Comparison of ENCODE assay signal across 21 cellular contexts in the genomic region with DNA sequence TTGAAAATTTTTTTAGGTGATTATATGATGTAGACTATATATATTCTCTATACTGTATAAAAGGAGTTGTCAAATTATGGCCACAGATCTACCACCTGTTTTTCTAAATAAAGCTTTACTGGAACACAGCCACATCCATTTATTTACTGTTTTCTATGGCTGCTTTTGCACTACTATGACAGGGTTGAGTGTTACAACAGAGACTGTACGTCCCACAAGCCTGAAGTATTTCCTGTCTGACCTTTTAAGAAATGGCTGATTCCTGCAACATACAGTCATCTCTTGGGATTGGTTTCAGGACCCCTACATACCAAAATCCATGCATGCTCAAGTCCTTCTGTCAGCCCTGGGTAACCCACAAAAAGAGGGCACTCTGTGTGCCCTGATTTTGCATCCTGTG.
"Had no signal": no experiment of that assay in that cellular context is flagged by ENCODE, and none has a peak within 500 bp of the region (broad histone marks: within the 10 kb centered on the region; RNA-seq: fewer than 3 reads in every experiment).

No MANE protein-coding gene starts in this region.

- H3K36me3 Mint-ChIP-seq: naive thymus-derived CD4-positive, alpha-beta T cell had no signal

- H3K9me3 Mint-ChIP-seq: endodermal cell had no signal

- H3K4me3 ChIP-seq: coronary artery, heart left ventricle, skin epidermis, stomach, thoracic aorta, transverse colon had no signal

- H3K27ac Mint-ChIP-seq: endodermal cell; naive thymus-derived CD4-positive, alpha-beta T cell had no signal

- ATAC-seq: heart left ventricle; left lobe of liver; naive thymus-derived CD4-positive, alpha-beta T cell; sciatic nerve had no signal

- H3K4me1 Mint-ChIP-seq: endodermal cell; naive thymus-derived CD4-positive, alpha-beta T cell had no signal

- H3K4me1 ChIP-seq: stomach, transverse colon had no signal

- H3K27ac ChIP-seq: coronary artery, heart left ventricle, neutrophil, skin epidermis, stomach, thoracic aorta, transverse colon had no signal

- H3K27me3 ChIP-seq: neutrophil, stomach, transverse colon had no signal

- H3K36me3 ChIP-seq: heart left ventricle, neutrophil, stomach, thoracic aorta, transverse colon had no signal

- DNase-seq: effector CD4-positive, alpha-beta T cell; endodermal cell; erythroblast; heart left ventricle; hypothalamus; islet precursor cell; mammary epithelial cell; naive thymus-derived CD4-positive, alpha-beta T cell; posterior cingulate gyrus; stimulated activated CD4-positive, alpha-beta T cell treated with anti-CD3 and anti-CD28 coated beads, Interleukin-2, amount 100 ng/mL, for 24 hours; stimulated activated CD4-positive, alpha-beta T cell treated with anti-CD3 and anti-CD28 coated beads, Interleukin-4, amount 100 ng/mL, for 4 hours; stimulated activated naive CD4-positive, alpha-beta T cell; stomach; substantia nigra; transverse colon had no signal

- H3K9me3 ChIP-seq: heart left ventricle, neutrophil, stomach, thoracic aorta, transverse colon had no signal

- H3K4me3 Mint-ChIP-seq: endodermal cell; naive thymus-derived CD4-positive, alpha-beta T cell had no signal
